16 cellular contexts compared by ENCODE assay signal in the genomic region with DNA sequence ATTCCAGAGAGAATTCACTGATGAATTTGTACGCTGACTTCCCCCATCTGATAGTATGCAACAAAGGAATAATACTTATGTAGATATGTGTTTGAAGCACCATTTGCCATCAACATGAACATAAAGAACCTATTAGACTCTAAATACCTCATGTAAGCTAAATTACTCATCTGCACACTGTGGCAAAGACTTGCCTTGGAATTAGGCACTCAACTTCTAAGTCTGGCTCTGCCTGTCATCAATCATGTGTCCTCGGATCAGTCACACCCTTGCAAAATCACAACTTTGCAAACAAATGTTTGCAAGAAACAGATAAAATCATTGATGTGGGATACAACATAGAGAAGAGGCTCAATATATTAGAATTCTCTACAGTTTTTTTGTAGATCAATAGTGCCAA.
"Had no signal": no experiment of that assay in that cellular context is flagged by ENCODE, and none has a peak within 500 bp of the region (broad histone marks: within the 10 kb centered on the region; RNA-seq: fewer than 3 reads in every experiment).

No MANE protein-coding gene starts in this region.

- H3K36me3 Mint-ChIP-seq: activated CD8-positive, alpha-beta memory T cell treated with anti-CD3 and anti-CD28 coated beads, Interleukin-2, amount 10 ng/mL, durations not matched to agents 7 days and 5 days; naive B cell; stimulated activated effector memory CD8-positive, alpha-beta T cell treated with anti-CD3 and anti-CD28 coated beads, Interleukin-12 subunit alpha, Interleukin-12 subunit beta, amount 100 ng/mL, for 72 hours had no signal

- H3K27me3 Mint-ChIP-seq: activated CD8-positive, alpha-beta memory T cell treated with anti-CD3 and anti-CD28 coated beads, Interleukin-2, amount 10 ng/mL, durations not matched to agents 7 days and 5 days; activated T-cell treated with anti-CD3 and anti-CD28 coated beads, Interleukin-2, amount 50 U/mL, for 24 hours; naive B cell had no signal

- H3K27ac Mint-ChIP-seq: activated CD8-positive, alpha-beta memory T cell treated with anti-CD3 and anti-CD28 coated beads, Interleukin-2, amount 10 ng/mL, durations not matched to agents 7 days and 5 days; activated T-cell treated with anti-CD3 and anti-CD28 coated beads, Interleukin-2, amount 50 U/mL, for 24 hours; naive B cell; stimulated activated effector memory CD8-positive, alpha-beta T cell treated with anti-CD3 and anti-CD28 coated beads, Interleukin-12 subunit alpha, Interleukin-12 subunit beta, amount 100 ng/mL, for 72 hours had no signal

- ATAC-seq: activated CD8-positive, alpha-beta memory T cell treated with anti-CD3 and anti-CD28 coated beads, Interleukin-2, amount 10 ng/mL, durations not matched to agents 7 days and 5 days; gastroesophageal sphincter; stimulated activated effector memory CD8-positive, alpha-beta T cell treated with anti-CD3 and anti-CD28 coated beads, Interleukin-12 subunit alpha, Interleukin-12 subunit beta, amount 100 ng/mL, for 72 hours had no signal

- H3K27ac ChIP-seq: gastroesophageal sphincter, pancreas, sigmoid colon, thyroid gland, vagina had no signal

- H3K4me3 ChIP-seq: gastroesophageal sphincter, lung, pancreas, sigmoid colon, thyroid gland, vagina had no signal

- H3K4me1 Mint-ChIP-seq: activated CD8-positive, alpha-beta memory T cell treated with anti-CD3 and anti-CD28 coated beads, Interleukin-2, amount 10 ng/mL, durations not matched to agents 7 days and 5 days; naive B cell; stimulated activated effector memory CD8-positive, alpha-beta T cell treated with anti-CD3 and anti-CD28 coated beads, Interleukin-12 subunit alpha, Interleukin-12 subunit beta, amount 100 ng/mL, for 72 hours had no signal

- H3K4me3 Mint-ChIP-seq: activated CD8-positive, alpha-beta memory T cell treated with anti-CD3 and anti-CD28 coated beads, Interleukin-2, amount 10 ng/mL, durations not matched to agents 7 days and 5 days; activated T-cell treated with anti-CD3 and anti-CD28 coated beads, Interleukin-2, amount 50 U/mL, for 24 hours; naive B cell; stimulated activated effector memory CD8-positive, alpha-beta T cell treated with anti-CD3 and anti-CD28 coated beads, Interleukin-12 subunit alpha, Interleukin-12 subunit beta, amount 100 ng/mL, for 72 hours had no signal

- H3K9me3 Mint-ChIP-seq: activated T-cell treated with anti-CD3 and anti-CD28 coated beads, Interleukin-2, amount 50 U/mL, for 24 hours had no signal

- H3K4me1 ChIP-seq: pancreas had no signal

- DNase-seq: activated CD4-positive, alpha-beta T cell treated with anti-CD3 and anti-CD28 coated beads, Interleukin-2, amount 50 U/mL, for 48 hours; activated CD4-positive, CD25-positive, alpha-beta regulatory T cell treated with anti-CD3 and anti-CD28 coated beads, Interleukin-2, amount 50 U/mL, for 72 hours; activated CD8-positive, alpha-beta memory T cell treated with anti-CD3 and anti-CD28 coated beads, Interleukin-2, amount 10 ng/mL, durations not matched to agents 7 days and 5 days; activated effector memory CD4-positive, alpha-beta T cell treated with Interleukin-2 at 50 U/mL for 16 hours; activated naive CD4-positive, alpha-beta T cell treated with anti-CD3 and anti-CD28 coated beads, Interleukin-2, amount 50 U/mL, for 16 hours; activated T-cell treated with anti-CD3 and anti-CD28 coated beads, Interleukin-2, amount 50 U/mL, for 24 hours; naive B cell; pancreas; sigmoid colon; T-helper 1 cell; T1000; thyroid gland had no signal

- H3K9me3 ChIP-seq: pancreas, thyroid gland, vagina had no signal

- H3K27me3 ChIP-seq: gastroesophageal sphincter, pancreas, sigmoid colon, thyroid gland, vagina had no signal

- H3K36me3 ChIP-seq: gastroesophageal sphincter, pancreas, sigmoid colon, thyroid gland, vagina had no signal
